In genomic region chr2:38097611-38098350, GRCh38 we compare ENCODE assay signal across 1 cellular context.
TF ChIP-seq lines count a peak whose summit lies in the region.

No MANE protein-coding gene starts in this region.

TF ChIP-seq in HEK293, 187 proteins besides CTCF, POLR2A, EP300 and RAD21 (continued from another document):
- TF ChIP-seq ZNF26 (tag by site-specific recombination; IDR thresholded peaks at IDR 0.05): no peak
- no peak for TF ChIP-seq ZNF585B (tag by site-specific recombination; IDR thresholded peaks at IDR 0.05)
- TF ChIP-seq ZNF600 (tag by site-specific recombination; IDR thresholded peaks at IDR 0.05): no peak
- TF ChIP-seq ZNF37A (tag by site-specific recombination; IDR thresholded peaks at IDR 0.05): no peak
- no peak for TF ChIP-seq TCF7L2 (IDR thresholded peaks at IDR 0.05; ENCODE audit: borderline replicate concordance, low read depth, low read length)
- TF ChIP-seq ZSCAN23 (tag by site-specific recombination; IDR thresholded peaks at IDR 0.05): no peak
- no peak for TF ChIP-seq GLIS2 (tag by site-specific recombination; IDR thresholded peaks at IDR 0.05)
- no peak for TF ChIP-seq ZNF645 (tag by site-specific recombination; IDR thresholded peaks at IDR 0.05)
- no peak for TF ChIP-seq ZBTB10 (tag by site-specific recombination; IDR thresholded peaks at IDR 0.05)
